25 cellular contexts compared by ENCODE assay signal in genomic region chr2:175034728-175035127, GRCh38. TPM values are rescaled to one million over a fixed set of nuclear protein-coding genes. Genes with fewer than 3 reads are reported as not detected.
DNase-seq lines count a peak whose midpoint lies in the region; ATAC-seq, FAIRE-seq and TF ChIP-seq lines count a peak whose summit lies in the region.
"Had no signal": no experiment of that assay in that cellular context is flagged by ENCODE, and none has a peak within 500 bp of the region (broad histone marks: within the 10 kb centered on the region; RNA-seq: fewer than 3 reads in every experiment).

No MANE protein-coding gene starts in this region.

- H2AFZ ChIP-seq in astrocyte (ENCODE audit: low read depth, low read length) = no peak overlapping the region

- no peak overlapping the region for H3K4me2 ChIP-seq in astrocyte (ENCODE audit: low read length)
- H3K4me2 ChIP-seq: BLaER1 had no signal

- no peak overlapping the region for H3K9ac ChIP-seq in astrocyte (ENCODE audit: low read length)
- H3K9ac ChIP-seq: BLaER1 had no signal

- DNase-seq in MV-4-11 (lab: John Stamatoyannopoulos, UW) (peak; percentile 50), astrocyte (ENCODE audit: low read depth) (no peak), glomerular visceral epithelial cell (ENCODE audit: extremely low spot score) (no peak), NCI-H2171 (lab: John Stamatoyannopoulos, UW) (no peak)
- DNase-seq in CD4-positive, alpha-beta T cell = no peak
- DNase-seq: 8988T; ACHN; BE2C; C1 segment of cervical spinal cord; CD4-positive, alpha-beta memory T cell; CD8-positive, alpha-beta memory T cell; COR-L47; DMS 273 treated with DMSO at 0.1 percent for 48 hours; DMS153; DMS53; DMS79; DND-41; EL; GDM1 had no signal

- ATAC-seq in CD4-positive, alpha-beta T cell (ENCODE audit: poor library complexity) = no peak
- ATAC-seq: GM12878 had no signal

- no peaks in the 10 kb centered on the region for H3K9me3 ChIP-seq in astrocyte (ENCODE audit: insufficient read depth, low read depth, low read length)
- H3K9me3 ChIP-seq in CD4-positive, alpha-beta T cell (ENCODE audit: control insufficient read depth, low read length) = no peaks in the 10 kb centered on the region
- H3K9me3 ChIP-seq: BE2C, BLaER1 had no signal

- intact Hi-C loops in CD4-positive, alpha-beta T cell (cut with DNase I, micrococcal nuclease) = loop anchor here in 1 of 2 experiments (10.0 kb wide), 1 partner anchor 250 kb away; no protein-coding TSS in a partner anchor

- CTCF ChIA-PET in CD4-positive, alpha-beta T cell (lab: Charles Lee) = no interaction called here

- H3K27ac ChIP-seq in astrocyte (ENCODE audit: low read depth, low read length) = no peak overlapping the region
- H3K27ac ChIP-seq in CD4-positive, alpha-beta T cell (ENCODE audit: low read depth, low read length) = no peak overlapping the region
- H3K27ac ChIP-seq: BLaER1 had no signal

- H3K4me3 ChIP-seq in astrocyte (ENCODE audit: insufficient read depth, low read depth, low read length) = no peak overlapping the region
- H3K4me3 ChIP-seq: BLaER1, GM12878 had no signal

- POLR2A ChIA-PET in CD4-positive, alpha-beta T cell (lab: Charles Lee) = no interaction called here

- H3K79me2 ChIP-seq in astrocyte (ENCODE audit: insufficient read depth, low read length) = no peaks in the 10 kb centered on the region

- no peaks in the 10 kb centered on the region for H4K20me1 ChIP-seq in astrocyte (ENCODE audit: insufficient read depth, low read length)
- H4K20me1 ChIP-seq: BLaER1 had no signal

- H3K9me3 Mint-ChIP-seq in astrocyte (ENCODE audit: unreplicated experiment) = no peaks in the 10 kb centered on the region
- H3K9me3 Mint-ChIP-seq in CD4-positive, alpha-beta T cell = no peaks in the 10 kb centered on the region
- H3K9me3 Mint-ChIP-seq: CD4-positive, alpha-beta memory T cell; CD8-positive, alpha-beta memory T cell had no signal

- H3K27me3 Mint-ChIP-seq in astrocyte (ENCODE audit: low read depth, unreplicated experiment) = no peaks in the 10 kb centered on the region
- no peaks in the 10 kb centered on the region for H3K27me3 Mint-ChIP-seq in CD4-positive, alpha-beta T cell
- H3K27me3 Mint-ChIP-seq: CD4-positive, alpha-beta memory T cell had no signal

- peaks cover 7% of the 10 kb centered on the region for H3K4me1 Mint-ChIP-seq in astrocyte (ENCODE audit: low read depth, unreplicated experiment)
- peaks cover 6% of the 10 kb centered on the region for H3K4me1 Mint-ChIP-seq in CD4-positive, alpha-beta T cell (ENCODE audit: low read depth)

- H3K36me3 Mint-ChIP-seq in astrocyte (ENCODE audit: low read depth, unreplicated experiment) = peaks cover 2% of the 10 kb centered on the region
- H3K36me3 Mint-ChIP-seq in CD4-positive, alpha-beta T cell (ENCODE audit: low read depth) = no peaks in the 10 kb centered on the region
- H3K36me3 Mint-ChIP-seq: CD14-positive monocyte; CD4-positive, alpha-beta memory T cell had no signal

- H3K4me3 Mint-ChIP-seq in astrocyte (ENCODE audit: unreplicated experiment) = peak overlapping the region; percentile 50
- H3K4me3 Mint-ChIP-seq in CD4-positive, alpha-beta T cell = no peak overlapping the region
- H3K4me3 Mint-ChIP-seq: CD14-positive monocyte; CD4-positive, alpha-beta memory T cell; CD8-positive, alpha-beta memory T cell had no signal

- H3K4me1 ChIP-seq in astrocyte (ENCODE audit: insufficient read depth, low read length) = no peaks in the 10 kb centered on the region
- H3K4me1 ChIP-seq: BE2C, BLaER1 had no signal

- FAIRE-seq in astrocyte (lab: Jason Lieb, UNC) = no peak
- FAIRE-seq: A204.1, GM12878, GM12892, GM18507 had no signal

- H3K36me3 ChIP-seq in astrocyte (ENCODE audit: insufficient read depth, low read length) = no peaks in the 10 kb centered on the region
- H3K36me3 ChIP-seq: BE2C, BLaER1 had no signal

- no peak overlapping the region for H3K27ac Mint-ChIP-seq in astrocyte (ENCODE audit: unreplicated experiment)
- H3K27ac Mint-ChIP-seq in CD4-positive, alpha-beta T cell = no peak overlapping the region
- H3K27ac Mint-ChIP-seq: CD14-positive monocyte; CD4-positive, alpha-beta memory T cell; CD8-positive, alpha-beta memory T cell had no signal

- TF ChIP-seq CTCF in astrocyte (IDR thresholded peaks at IDR 0.05; ENCODE audit: insufficient read depth, low read depth, low read length) = no peak
- no peak for TF ChIP-seq CTCF in CD4-positive, alpha-beta T cell (IDR thresholded peaks at IDR 0.05)

- no peaks in the 10 kb centered on the region for H3K27me3 ChIP-seq in astrocyte (ENCODE audit: insufficient read depth, low read length)
- H3K27me3 ChIP-seq in CD4-positive, alpha-beta T cell (ENCODE audit: control insufficient read depth, insufficient read depth, low read length) = no peaks in the 10 kb centered on the region
- H3K27me3 ChIP-seq: BE2C, BLaER1 had no signal

RNA-seq across cellular contexts. Expression of gene CHN1, which starts 29.5 kb away (rescaled TPM):
- 23.9 and 28.8 TPM in 2 replicates for total RNA-seq in astrocyte
- total RNA-seq in CD4-positive, alpha-beta T cell = 1 to 10 TPM; 5.3 to 5.6 TPM
